18 cellular contexts compared by ENCODE assay signal in the genomic region with DNA sequence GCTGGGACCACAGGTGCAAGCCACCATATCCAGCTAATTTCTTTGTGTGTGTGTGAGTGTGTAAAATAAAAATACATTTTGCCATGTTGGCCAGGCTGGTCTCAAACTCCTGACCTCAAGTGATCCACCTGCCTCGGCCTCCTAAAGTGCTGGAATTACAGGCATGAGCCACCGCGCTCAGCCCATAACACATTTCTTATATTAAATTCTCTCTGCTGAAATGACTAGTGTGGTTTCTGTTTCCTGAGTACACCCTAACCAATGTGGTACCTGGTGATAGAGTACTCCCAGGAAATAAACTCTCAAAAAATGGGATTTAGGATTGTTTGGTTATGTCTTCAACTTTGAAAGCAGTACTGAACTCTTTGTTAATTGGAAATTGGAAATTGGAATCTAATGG.
"Had no signal": no experiment of that assay in that cellular context is flagged by ENCODE, and none has a peak within 500 bp of the region (broad histone marks: within the 10 kb centered on the region; RNA-seq: fewer than 3 reads in every experiment).

No MANE protein-coding gene starts in this region.

- H3K27me3 Mint-ChIP-seq: stimulated activated naive B cell treated with anti-CD40 and anti-IgM and Interleukin-4, amounts not matched to agents 10 μg/mL and 1 μg/mL and 100 μg/mL, for 72 hours; T-cell had no signal

- H3K4me1 Mint-ChIP-seq: stimulated activated naive B cell treated with anti-CD40 and anti-IgM and Interleukin-4, amounts not matched to agents 10 μg/mL and 1 μg/mL and 100 μg/mL, for 72 hours had no signal

- H3K9me3 Mint-ChIP-seq: stimulated activated naive B cell treated with anti-CD40 and anti-IgM and Interleukin-4, amounts not matched to agents 10 μg/mL and 1 μg/mL and 100 μg/mL, for 72 hours; T-cell had no signal

- H3K36me3 Mint-ChIP-seq: stimulated activated naive B cell treated with anti-CD40 and anti-IgM and Interleukin-4, amounts not matched to agents 10 μg/mL and 1 μg/mL and 100 μg/mL, for 72 hours had no signal

- H3K9me3 ChIP-seq: spleen, thoracic aorta, upper lobe of left lung had no signal

- H3K27ac Mint-ChIP-seq: stimulated activated naive B cell treated with anti-CD40 and anti-IgM and Interleukin-4, amounts not matched to agents 10 μg/mL and 1 μg/mL and 100 μg/mL, for 72 hours had no signal

- DNase-seq: activated CD4-positive, alpha-beta T cell treated with anti-CD3 and anti-CD28 coated beads, Interleukin-2, amount 50 U/mL, for 4 hours; activated CD8-positive, alpha-beta memory T cell treated with anti-CD3 and anti-CD28 coated beads, Interleukin-2, amount 50 U/mL, for 48 hours; aorta; brain microvascular endothelial cell; cerebellar nuclear complex; cortex of kidney; kidney; mammary epithelial cell; midbrain; occipital lobe; posterior cingulate gyrus; spleen; stimulated activated CD4-positive, alpha-beta T cell treated with anti-CD3 and anti-CD28 coated beads, Interleukin-4, amount 100 ng/mL, for 4 hours; stimulated activated naive B cell treated with anti-CD40 and anti-IgM and Interleukin-4, amounts not matched to agents 10 μg/mL and 1 μg/mL and 100 μg/mL, for 72 hours; upper lobe of left lung had no signal

- H3K4me3 Mint-ChIP-seq: stimulated activated naive B cell treated with anti-CD40 and anti-IgM and Interleukin-4, amounts not matched to agents 10 μg/mL and 1 μg/mL and 100 μg/mL, for 72 hours had no signal

- ATAC-seq: left lobe of liver had no signal
